Comparison of ENCODE assay signal across 8 cellular contexts in genomic region chr9:26656003-26656940, GRCh38.
A peak's percentile ranks its signal among the peaks of the same experiment; 100 is the strongest.
DNase-seq lines count a peak whose midpoint lies in the region; ATAC-seq lines count a peak whose summit lies in the region.

No MANE protein-coding gene starts in this region.

- H3K36me3 Mint-ChIP-seq in effector memory CD8-positive, alpha-beta T cell (ENCODE audit: insufficient read depth), result peaks cover 3% of the 10 kb centered on the region

- H3K9me3 Mint-ChIP-seq in effector memory CD8-positive, alpha-beta T cell, result peaks cover 9 to 10% of the 10 kb centered on the region in 2 donors

- no peak overlapping the region for H3K4me3 Mint-ChIP-seq in effector memory CD8-positive, alpha-beta T cell

- in situ Hi-C loops in KBM-7 (cut with MboI; ENCODE audit: low pct_unique_long_range_greater_than_20kb, low sequenced_read_pairs), result no loop called here

- DNase-seq in GM03348 (ENCODE audit: low spot score), result peak; percentile 74
- peak; percentile 83 for DNase-seq in KBM-7
- peak; percentile 1 for DNase-seq in amniotic stem cell (lab: John Stamatoyannopoulos, UW)
- peak; percentile 55 for DNase-seq in medulla oblongata (ENCODE audit: extremely low spot score)
- DNase-seq in GM19240 (ENCODE audit: insufficient read length, low spot score), result no peak
- DNase-seq in effector memory CD8-positive, alpha-beta T cell, result no peak

- no peaks in the 10 kb centered on the region for H3K27me3 Mint-ChIP-seq in effector memory CD8-positive, alpha-beta T cell

- ATAC-seq in effector memory CD8-positive, alpha-beta T cell (replicated peaks), result no peak
- ATAC-seq in GM21825 (IDR thresholded peaks at IDR 0.05; ENCODE audit: unreplicated experiment), result no peak
- no peak for ATAC-seq in GM18520 (IDR thresholded peaks at IDR 0.05; ENCODE audit: unreplicated experiment)

- no peak overlapping the region for H3K27ac Mint-ChIP-seq in effector memory CD8-positive, alpha-beta T cell

- no peaks in the 10 kb centered on the region for H3K4me1 Mint-ChIP-seq in effector memory CD8-positive, alpha-beta T cell (ENCODE audit: low read depth in 2 of 2)

Comparison
In these comparisons a context has a peak if more than half of its experiments do, and no peak if none do; other contexts are left out.
1. DNase-seq: peak in GM03348 (single experiment), KBM-7 (single experiment), amniotic stem cell (single experiment) and medulla oblongata (single experiment); none in GM19240 (single experiment) and effector memory CD8-positive, alpha-beta T cell (0 of 3).